In the genomic region with DNA sequence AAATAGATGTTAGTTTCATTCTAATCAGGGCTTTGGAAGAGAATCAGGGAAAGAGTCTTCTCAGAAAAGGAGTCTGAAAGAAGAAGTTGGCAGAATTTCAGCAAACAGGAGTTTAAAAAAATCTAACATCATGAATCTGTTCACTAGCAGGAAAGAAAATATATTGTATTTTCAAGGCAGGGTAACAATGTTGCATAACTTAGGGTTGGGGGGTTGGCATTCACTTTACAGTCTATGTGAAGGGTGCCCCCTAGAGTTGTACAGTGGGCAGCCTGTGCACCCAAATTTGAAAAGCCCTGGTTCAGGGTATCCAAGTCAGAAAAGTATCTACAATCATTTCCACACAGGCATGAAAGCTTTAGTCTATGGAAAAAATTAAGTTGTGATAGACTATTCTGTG, we compare ENCODE assay signal across 9 cellular contexts.
A peak's percentile ranks its signal among the peaks of the same experiment; 100 is the strongest.
DNase-seq lines count a peak whose midpoint lies in the region; ATAC-seq and TF ChIP-seq lines count a peak whose summit lies in the region.
"Had no signal": no experiment of that assay in that cellular context is flagged by ENCODE, and none has a peak within 500 bp of the region (broad histone marks: within the 10 kb centered on the region; RNA-seq: fewer than 3 reads in every experiment).

No MANE protein-coding gene starts in this region.

- no peaks in the 10 kb centered on the region for H3K79me2 ChIP-seq in osteoblast (ENCODE audit: insufficient read depth, low read length)

- TF ChIP-seq RAD21 in Ishikawa (IDR thresholded peaks at IDR 0.05; ENCODE audit: low read depth): peak; percentile 60

- DNase-seq in Daoy (ENCODE audit: low read depth) (peak; percentile 14), dermis blood vessel endothelial cell (peak; percentile 1), osteoblast (ENCODE audit: insufficient read length, low spot score, missing footprints) (no peak), MV-4-11 (lab: John Stamatoyannopoulos, UW) (no peak)
- DNase-seq: cerebellar nuclear complex, GOT3 had no signal

- TF ChIP-seq EP300 in Ishikawa (IDR thresholded peaks at IDR 0.05; ENCODE audit: borderline replicate concordance): no peak

- peaks cover 7% of the 10 kb centered on the region for H3K27me3 ChIP-seq in osteoblast (ENCODE audit: insufficient read depth, low read length)

- H4K20me1 ChIP-seq in osteoblast (ENCODE audit: insufficient read depth, low read length): no peaks in the 10 kb centered on the region

- H3K27ac ChIP-seq in osteoblast (ENCODE audit: low read depth, low read length): no peak overlapping the region

- H2AFZ ChIP-seq in osteoblast (ENCODE audit: low read length): no peak overlapping the region

- ATAC-seq in HG03196 (IDR thresholded peaks at IDR 0.05; ENCODE audit: unreplicated experiment): no peak
- no peak for ATAC-seq in HG03135 (IDR thresholded peaks at IDR 0.05; ENCODE audit: unreplicated experiment)

- H3K36me3 ChIP-seq in osteoblast (ENCODE audit: insufficient read depth, low read length): no peaks in the 10 kb centered on the region

- TF ChIP-seq CTCF in osteoblast (IDR thresholded peaks at IDR 0.05; ENCODE audit: extremely low read depth, low read depth, low read length): peak; percentile 37

- no peaks in the 10 kb centered on the region for H3K9me3 ChIP-seq in osteoblast (ENCODE audit: low read depth, low read length)

- no peaks in the 10 kb centered on the region for H3K4me1 ChIP-seq in osteoblast (ENCODE audit: insufficient read depth, low read length)

- no peak overlapping the region for H3K4me2 ChIP-seq in osteoblast (ENCODE audit: insufficient read depth, low read length)

- no peak overlapping the region for H3K4me3 ChIP-seq in osteoblast (ENCODE audit: insufficient read depth, low read length)

TF ChIP-seq in Ishikawa, 13 proteins besides CTCF, POLR2A, EP300 and RAD21:
- TF ChIP-seq CEBPB (IDR thresholded peaks at IDR 0.05): 0 out of 2 replicates have a peak, but pooled peaks have one; percentile 38
- TF ChIP-seq NFIC (IDR thresholded peaks at IDR 0.05): no peak

Comparison
In these comparisons a context has a peak if more than half of its experiments do, and no peak if none do; other contexts are left out.
1. DNase-seq: peak in Daoy (single experiment) and dermis blood vessel endothelial cell (single experiment); none in osteoblast (single experiment) and MV-4-11 (single experiment).